1 cellular context compared by ENCODE assay signal in the genomic region with DNA sequence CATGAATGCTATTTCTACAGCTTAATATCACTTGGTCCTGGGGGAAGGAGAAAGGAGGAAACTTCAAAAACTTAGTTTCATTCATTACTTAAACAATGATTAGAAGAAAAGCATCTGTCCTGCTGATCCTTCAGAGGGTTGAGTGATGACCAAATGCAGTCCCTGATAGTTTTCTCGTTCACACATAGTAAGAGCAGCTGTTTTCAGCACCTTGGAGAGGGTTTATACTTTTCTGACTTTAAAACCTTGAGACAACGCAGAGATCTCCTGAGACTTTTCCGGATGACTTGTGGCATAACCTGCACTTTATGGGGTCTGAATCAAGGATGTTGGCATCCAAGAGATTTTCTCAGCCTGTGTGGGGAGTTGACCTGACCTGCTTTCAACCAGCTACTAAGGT.
TF ChIP-seq lines count a peak whose summit lies in the region.

No MANE protein-coding gene starts in this region.

TF ChIP-seq in HCT116, 20 proteins besides CTCF, POLR2A, EP300 and RAD21:
- TF ChIP-seq ZNF274 (IDR thresholded peaks at IDR 0.05; ENCODE audit: low read depth, low read length): no peak
- TF ChIP-seq EZH2 (IDR thresholded peaks at IDR 0.05): no peak
- no peak for TF ChIP-seq TCF7L2 (IDR thresholded peaks at IDR 0.05; ENCODE audit: borderline replicate concordance, extremely low read depth, insufficient read depth, insufficient read length)
- TF ChIP-seq, protein P1, sequence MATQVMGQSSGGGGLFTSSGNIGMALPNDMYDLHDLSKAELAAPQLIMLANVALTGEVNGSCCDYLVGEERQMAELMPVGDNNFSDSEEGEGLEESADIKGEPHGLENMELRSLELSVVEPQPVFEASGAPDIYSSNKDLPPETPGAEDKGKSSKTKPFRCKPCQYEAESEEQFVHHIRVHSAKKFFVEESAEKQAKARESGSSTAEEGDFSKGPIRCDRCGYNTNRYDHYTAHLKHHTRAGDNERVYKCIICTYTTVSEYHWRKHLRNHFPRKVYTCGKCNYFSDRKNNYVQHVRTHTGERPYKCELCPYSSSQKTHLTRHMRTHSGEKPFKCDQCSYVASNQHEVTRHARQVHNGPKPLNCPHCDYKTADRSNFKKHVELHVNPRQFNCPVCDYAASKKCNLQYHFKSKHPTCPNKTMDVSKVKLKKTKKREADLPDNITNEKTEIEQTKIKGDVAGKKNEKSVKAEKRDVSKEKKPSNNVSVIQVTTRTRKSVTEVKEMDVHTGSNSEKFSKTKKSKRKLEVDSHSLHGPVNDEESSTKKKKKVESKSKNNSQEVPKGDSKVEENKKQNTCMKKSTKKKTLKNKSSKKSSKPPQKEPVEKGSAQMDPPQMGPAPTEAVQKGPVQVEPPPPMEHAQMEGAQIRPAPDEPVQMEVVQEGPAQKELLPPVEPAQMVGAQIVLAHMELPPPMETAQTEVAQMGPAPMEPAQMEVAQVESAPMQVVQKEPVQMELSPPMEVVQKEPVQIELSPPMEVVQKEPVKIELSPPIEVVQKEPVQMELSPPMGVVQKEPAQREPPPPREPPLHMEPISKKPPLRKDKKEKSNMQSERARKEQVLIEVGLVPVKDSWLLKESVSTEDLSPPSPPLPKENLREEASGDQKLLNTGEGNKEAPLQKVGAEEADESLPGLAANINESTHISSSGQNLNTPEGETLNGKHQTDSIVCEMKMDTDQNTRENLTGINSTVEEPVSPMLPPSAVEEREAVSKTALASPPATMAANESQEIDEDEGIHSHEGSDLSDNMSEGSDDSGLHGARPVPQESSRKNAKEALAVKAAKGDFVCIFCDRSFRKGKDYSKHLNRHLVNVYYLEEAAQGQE (IDR thresholded peaks at IDR 0.05; ENCODE audit: low read depth): peak; percentile 61
- TF ChIP-seq, protein P2, sequence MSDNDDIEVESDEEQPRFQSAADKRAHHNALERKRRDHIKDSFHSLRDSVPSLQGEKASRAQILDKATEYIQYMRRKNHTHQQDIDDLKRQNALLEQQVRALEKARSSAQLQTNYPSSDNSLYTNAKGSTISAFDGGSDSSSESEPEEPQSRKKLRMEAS (IDR thresholded peaks at IDR 0.05): no peak
